29 cellular contexts compared by ENCODE assay signal in genomic region chr3:184597783-184598182, GRCh38. TPM values are rescaled to one million over a fixed set of nuclear protein-coding genes. Genes with fewer than 3 reads are reported as not detected.
A peak's percentile ranks its signal among the peaks of the same experiment; 100 is the strongest.
DNase-seq lines count a peak whose midpoint lies in the region; ATAC-seq, FAIRE-seq and TF ChIP-seq lines count a peak whose summit lies in the region.
"Had no signal": no experiment of that assay in that cellular context is flagged by ENCODE, and none has a peak within 500 bp of the region (broad histone marks: within the 10 kb centered on the region; RNA-seq: fewer than 3 reads in every experiment).

No MANE protein-coding gene starts in this region.

- no peak overlapping the region for H2AFZ ChIP-seq in HepG2 (ENCODE audit: low read length)
- H2AFZ ChIP-seq: PC-9 had no signal

- FAIRE-seq in HepG2 (lab: Jason Lieb, UNC): no peak
- FAIRE-seq: colon had no signal

- H3K36me3 ChIP-seq in HepG2 (replicated peaks in 1 of 2; ENCODE audit: control insufficient read depth in 1 of 2, insufficient read depth in 2 of 2, low read length in 2 of 2): no peaks in the 10 kb centered on the region
- H3K36me3 ChIP-seq: brain microvascular endothelial cell, spleen, thoracic aorta had no signal

- no peak for TF ChIP-seq CTCF in HepG2 (CRISPR knock-in tag; IDR thresholded peaks at IDR 0.05)

- BruUV-seq in HepG2 (replicated peaks; lab: Mats Ljungman, UMichigan): no TSS peak

- POLR2A ChIA-PET in HepG2 (lab: Yijun Ruan, JAX): no interaction called here

- no peaks in the 10 kb centered on the region for H3K9me3 ChIP-seq in HepG2 (ENCODE audit: low read length)
- H3K9me3 ChIP-seq: spleen, thoracic aorta had no signal

- peak; percentile 23; the same call in 1 of the 3 replicates for ATAC-seq in HepG2
- ATAC-seq in GM21447 (IDR thresholded peaks at IDR 0.05; ENCODE audit: unreplicated experiment): no peak
- ATAC-seq in GM19395 (IDR thresholded peaks at IDR 0.05; ENCODE audit: unreplicated experiment): no peak
- ATAC-seq: activated CD8-positive, alpha-beta memory T cell treated with anti-CD3 and anti-CD28 coated beads, Interleukin-2, amount 10 ng/mL, durations not matched to agents 7 days and 5 days; activated T-cell treated with anti-CD3 and anti-CD28 coated beads, Interleukin-2, amount 50 U/mL, for 72 hours; stimulated activated effector memory CD8-positive, alpha-beta T cell treated with anti-CD3 and anti-CD28 coated beads, Interleukin-12 subunit alpha, Interleukin-12 subunit beta, amount 100 ng/mL, for 72 hours had no signal

- WGBS in HepG2 (ENCODE audit: low lambda C conversion rate): no CpG with 5 or more reads among the region's 11 CpGs

- TF ChIP-seq POLR2A in HepG2 (IDR thresholded peaks at IDR 0.05; ENCODE audit: insufficient read depth in 1 of 2, low read depth in 2 of 2, low read length in 2 of 2): no peak

- DNase-seq in COLO829 (ENCODE audit: low spot score) (peak; percentile 98), epidermal melanocyte (ENCODE audit: insufficient read length, low spot score) (peak; percentile 89), HepG2 (ENCODE audit: low spot score) (no peak), putamen (ENCODE audit: low spot score) (peak; percentile 17), midbrain (lab: John Stamatoyannopoulos, UW) (no peak)
- DNase-seq in stimulated activated CD4-positive, alpha-beta T cell treated with anti-CD3 and anti-CD28 coated beads, Interleukin-2, amount 100 ng/mL, for 48 hours: no peak
- DNase-seq: activated CD4-positive, alpha-beta T cell treated with anti-CD3 and anti-CD28 coated beads, Interleukin-2, amount 50 U/mL, for 1 hour; activated CD8-positive, alpha-beta memory T cell treated with anti-CD3 and anti-CD28 coated beads, Interleukin-2, amount 10 ng/mL, durations not matched to agents 7 days and 5 days; activated naive CD4-positive, alpha-beta T cell treated with Interleukin-2 at 50 U/mL for 16 hours; activated T-cell treated with anti-CD3 and anti-CD28 coated beads, Interleukin-2, amount 50 U/mL, for 72 hours; brain microvascular endothelial cell; effector CD4-positive, alpha-beta T cell; glutamatergic neuron; H7; NCI-H1092 treated with DMSO at 0.1 percent for 48 hours; NCI-H187 treated with DMSO at 0.1 percent for 48 hours; NCI-H524 treated with DMSO at 0.1 percent for 48 hours; NK-92 treated with Interleukin-12 subunit alpha and Interleukin-12 subunit beta, amount 100 ng/mL, for 24 hours; occipital lobe; PC-9; retina; spleen; stimulated activated CD4-positive, alpha-beta T cell treated with anti-CD3 and anti-CD28 coated beads, Interleukin-4, amount 100 ng/mL, for 24 hours had no signal

- H3K4me2 ChIP-seq in HepG2 (ENCODE audit: low read depth, low read length): no peak overlapping the region
- H3K4me2 ChIP-seq: PC-9 had no signal

- no peaks in the 10 kb centered on the region for H4K20me1 ChIP-seq in HepG2 (ENCODE audit: insufficient read depth, low read length)

- CTCF ChIA-PET in HepG2 (lab: Yijun Ruan, JAX; ENCODE audit: low intra/inter-chr PET ratio, low total read pairs): no interaction called here

- intact Hi-C loops in HepG2 (cut with micrococcal nuclease; ENCODE audit: unreplicated experiment): no loop called here

- no peak overlapping the region for H3K4me3 ChIP-seq in HepG2 (replicated peaks in 1 of 3; ENCODE audit: insufficient read depth in 1 of 3, low read depth in 2 of 3, low read length in 3 of 3)
- H3K4me3 ChIP-seq: PC-9, spleen, thoracic aorta had no signal

- H3K9ac ChIP-seq in HepG2 (ENCODE audit: insufficient read depth, low read depth, low read length): no peak overlapping the region

- TF ChIP-seq EP300 in HepG2 (IDR thresholded peaks at IDR 0.05; ENCODE audit: low read depth in 2 of 2, low read length in 2 of 2) (no peak), HepG2 (CRISPR knock-in tag; IDR thresholded peaks at IDR 0.05; ENCODE audit: borderline replicate concordance) (no peak)

- H3K27ac ChIP-seq in HepG2 (ENCODE audit: extremely low read length, insufficient read depth, low read length): no peak overlapping the region
- H3K27ac ChIP-seq: brain microvascular endothelial cell, epithelial cell of prostate, PC-9, spleen, thoracic aorta had no signal

- peaks cover 1 to 52% of the 10 kb centered on the region in 2 experiments; a peak in 3 of 5 replicates for H3K27me3 ChIP-seq in HepG2 (ENCODE audit: control insufficient read depth in 1 of 2, insufficient read depth in 2 of 2, low read length in 2 of 2)

- H3K4me1 ChIP-seq in HepG2 (ENCODE audit: insufficient read depth, low read length): no peaks in the 10 kb centered on the region

- in situ Hi-C loops in HepG2 (cut with HindIII; ENCODE audit: extremely low pct_ligation_motif_present, low pct_unique_long_range_greater_than_20kb): no loop called here

- no peak for TF ChIP-seq RAD21 in HepG2 (CRISPR knock-in tag; IDR thresholded peaks at IDR 0.05)

- H3K79me2 ChIP-seq in HepG2 (ENCODE audit: insufficient read depth, low read length): no peaks in the 10 kb centered on the region

TF ChIP-seq in HepG2, 621 proteins besides CTCF, POLR2A, EP300 and RAD21:
- no peak for TF ChIP-seq ZNF235 (CRISPR knock-in tag; IDR thresholded peaks at IDR 0.05; ENCODE audit: borderline replicate concordance)
- TF ChIP-seq YEATS2 (CRISPR knock-in tag; IDR thresholded peaks at IDR 0.05; ENCODE audit: borderline replicate concordance): no peak
- peak; percentile 78 for TF ChIP-seq HNRNPL (IDR thresholded peaks at IDR 0.05; ENCODE audit: low read depth, low read length)
- TF ChIP-seq RXRA (CRISPR knock-in tag; IDR thresholded peaks at IDR 0.05): 0 out of 2 replicates have a peak, but pooled peaks have one; percentile 24

RNA-seq across cellular contexts. Expression of gene EPHB3, which starts 36.2 kb away (rescaled TPM):
- total RNA-seq in HepG2 (2016; rRNA removed; fragmentation: Illumina TruSeq; extraction: Trizol): not detected in 2 replicates
- not detected in 2 replicates for total RNA-seq in HepG2 (2016; cell fraction: cytosol; rRNA removed; fragmentation: Illumina TruSeq; extraction: Trizol; ENCODE audit: low read depth)
- total RNA-seq in HepG2 (2016; cell fraction: insoluble cytoplasmic fraction; rRNA removed; fragmentation: Illumina TruSeq; extraction: Trizol): not detected in 2 replicates
- 0.17 TPM in 1 of 2 replicates, not detected in the other for total RNA-seq in HepG2 (2016; cell fraction: membrane; rRNA removed; fragmentation: Illumina TruSeq; extraction: Trizol)
- 0.09 TPM in 2 replicates for total RNA-seq in HepG2 (2016; cell fraction: nucleus; rRNA removed; fragmentation: Illumina TruSeq; extraction: Trizol)
- polyA plus RNA-seq in HepG2 (2011; rRNA removed): 0.01 TPM in 2 replicates
- polyA plus RNA-seq in HepG2 (2011; cell fraction: cytosol; rRNA removed): 0.03 TPM in 1 of 2 replicates, not detected in the other
- polyA plus RNA-seq in HepG2 (2011; cell fraction: nucleus; rRNA removed): 0.09 and 0.11 TPM in 2 replicates
- not detected in 2 replicates for polyA plus RNA-seq in HepG2 (2012)
- polyA plus RNA-seq in HepG2 (2016; cell fraction: cytosol; fragmentation: Illumina TruSeq; extraction: Trizol; ENCODE audit: low read depth): not detected in 2 replicates
- not detected in 2 replicates for polyA plus RNA-seq in HepG2 (2016; cell fraction: insoluble cytoplasmic fraction; fragmentation: Illumina TruSeq; extraction: Trizol; ENCODE audit: low read depth)
- polyA plus RNA-seq in HepG2 (2016; cell fraction: membrane; fragmentation: Illumina TruSeq; extraction: Trizol; ENCODE audit: low read depth): 0.14 TPM in 1 of 2 replicates, not detected in the other
- 0.13 TPM in 1 of 2 replicates, not detected in the other for polyA plus RNA-seq in HepG2 (2016; cell fraction: nucleus; fragmentation: Illumina TruSeq; extraction: Trizol; ENCODE audit: insufficient read depth, low read depth)
- 2.1 TPM in 1 of 2 replicates, not detected in the other for polyA minus RNA-seq in HepG2 (2011; rRNA and poly(A)+ RNA removed; ENCODE audit: low replicate concordance)
- not detected in 2 replicates for polyA minus RNA-seq in HepG2 (2011; cell fraction: cytosol; rRNA and poly(A)+ RNA removed)
- not detected in 2 replicates for polyA minus RNA-seq in HepG2 (2011; cell fraction: nucleus; rRNA and poly(A)+ RNA removed)
- total RNA-seq: activated CD8-positive, alpha-beta memory T cell treated with anti-CD3 and anti-CD28 coated beads, Interleukin-2, amount 10 ng/mL, durations not matched to agents 7 days and 5 days had no signal

Comparison
In these comparisons a context has a peak if more than half of its experiments do, and no peak if none do; other contexts are left out.
1. DNase-seq: peak in COLO829 (single experiment), epidermal melanocyte (single experiment) and putamen (single experiment); none in HepG2 (single experiment), stimulated activated CD4-positive, alpha-beta T cell treated with anti-CD3 and anti-CD28 coated beads, Interleukin-2, amount 100 ng/mL, for 48 hours (0 of 2) and midbrain (single experiment).